ENCODE assay signal across 2 cellular contexts in the genomic region with DNA sequence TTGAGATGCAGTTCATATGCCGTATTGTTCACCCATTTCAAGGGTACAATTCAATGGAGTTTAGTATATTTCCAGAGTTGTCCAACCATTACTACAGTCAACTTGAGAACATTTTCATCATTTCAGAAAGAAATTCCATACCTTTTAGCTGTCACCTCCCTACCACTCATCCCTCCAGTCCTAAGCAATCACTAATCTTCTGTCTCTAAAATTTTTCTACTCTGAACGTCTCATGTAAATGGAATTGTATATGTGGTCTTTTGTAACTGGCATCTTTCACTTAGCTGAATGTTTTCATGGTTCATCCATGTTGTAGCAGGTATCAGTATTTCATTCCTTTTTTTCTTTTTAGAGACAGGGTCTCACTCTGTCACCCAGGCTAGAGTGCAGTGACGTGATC.
TF ChIP-seq lines count a peak whose summit lies in the region.

No MANE protein-coding gene starts in this region.

TF ChIP-seq in SK-N-SH, 30 proteins besides CTCF, POLR2A, EP300 and RAD21:
- no peak for TF ChIP-seq ELF1 (IDR thresholded peaks at IDR 0.05)
- TF ChIP-seq FOSL2 (IDR thresholded peaks at IDR 0.05; ENCODE audit: borderline replicate concordance, low read depth): 0 out of 2 replicates have a peak, but pooled peaks have one; percentile 4
- TF ChIP-seq, protein P1, sequence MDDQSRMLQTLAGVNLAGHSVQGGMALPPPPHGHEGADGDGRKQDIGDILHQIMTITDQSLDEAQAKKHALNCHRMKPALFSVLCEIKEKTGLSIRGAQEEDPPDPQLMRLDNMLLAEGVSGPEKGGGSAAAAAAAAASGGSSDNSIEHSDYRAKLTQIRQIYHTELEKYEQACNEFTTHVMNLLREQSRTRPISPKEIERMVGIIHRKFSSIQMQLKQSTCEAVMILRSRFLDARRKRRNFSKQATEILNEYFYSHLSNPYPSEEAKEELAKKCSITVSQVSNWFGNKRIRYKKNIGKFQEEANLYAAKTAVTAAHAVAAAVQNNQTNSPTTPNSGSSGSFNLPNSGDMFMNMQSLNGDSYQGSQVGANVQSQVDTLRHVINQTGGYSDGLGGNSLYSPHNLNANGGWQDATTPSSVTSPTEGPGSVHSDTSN (IDR thresholded peaks at IDR 0.05): peak; percentile 24; the same call in 1 of the 2 replicates

TF ChIP-seq in SK-N-SH treated with all-trans-retinoic acid at 6 μM for 48 hours, 23 proteins besides CTCF, POLR2A, EP300 and RAD21:
- no peak for TF ChIP-seq OSR1 (CRISPR knock-in tag; IDR thresholded peaks at IDR 0.05)
- TF ChIP-seq ZNF565 (CRISPR knock-in tag; conservative IDR thresholded peaks at IDR 0.05; ENCODE audit: low read depth): no peak
- no peak for TF ChIP-seq ZFP3 (CRISPR knock-in tag; IDR thresholded peaks at IDR 0.05)
- TF ChIP-seq, protein P2, sequence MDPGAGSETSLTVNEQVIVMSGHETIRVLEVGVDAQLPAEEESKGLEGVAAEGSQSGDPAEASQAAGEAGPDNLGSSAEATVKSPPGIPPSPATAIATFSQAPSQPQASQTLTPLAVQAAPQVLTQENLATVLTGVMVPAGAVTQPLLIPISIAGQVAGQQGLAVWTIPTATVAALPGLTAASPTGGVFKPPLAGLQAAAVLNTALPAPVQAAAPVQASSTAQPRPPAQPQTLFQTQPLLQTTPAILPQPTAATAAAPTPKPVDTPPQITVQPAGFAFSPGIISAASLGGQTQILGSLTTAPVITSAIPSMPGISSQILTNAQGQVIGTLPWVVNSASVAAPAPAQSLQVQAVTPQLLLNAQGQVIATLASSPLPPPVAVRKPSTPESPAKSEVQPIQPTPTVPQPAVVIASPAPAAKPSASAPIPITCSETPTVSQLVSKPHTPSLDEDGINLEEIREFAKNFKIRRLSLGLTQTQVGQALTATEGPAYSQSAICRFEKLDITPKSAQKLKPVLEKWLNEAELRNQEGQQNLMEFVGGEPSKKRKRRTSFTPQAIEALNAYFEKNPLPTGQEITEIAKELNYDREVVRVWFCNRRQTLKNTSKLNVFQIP (CRISPR knock-in tag; IDR thresholded peaks at IDR 0.05; ENCODE audit: borderline replicate concordance, low read depth): no peak
- TF ChIP-seq, protein P3, sequence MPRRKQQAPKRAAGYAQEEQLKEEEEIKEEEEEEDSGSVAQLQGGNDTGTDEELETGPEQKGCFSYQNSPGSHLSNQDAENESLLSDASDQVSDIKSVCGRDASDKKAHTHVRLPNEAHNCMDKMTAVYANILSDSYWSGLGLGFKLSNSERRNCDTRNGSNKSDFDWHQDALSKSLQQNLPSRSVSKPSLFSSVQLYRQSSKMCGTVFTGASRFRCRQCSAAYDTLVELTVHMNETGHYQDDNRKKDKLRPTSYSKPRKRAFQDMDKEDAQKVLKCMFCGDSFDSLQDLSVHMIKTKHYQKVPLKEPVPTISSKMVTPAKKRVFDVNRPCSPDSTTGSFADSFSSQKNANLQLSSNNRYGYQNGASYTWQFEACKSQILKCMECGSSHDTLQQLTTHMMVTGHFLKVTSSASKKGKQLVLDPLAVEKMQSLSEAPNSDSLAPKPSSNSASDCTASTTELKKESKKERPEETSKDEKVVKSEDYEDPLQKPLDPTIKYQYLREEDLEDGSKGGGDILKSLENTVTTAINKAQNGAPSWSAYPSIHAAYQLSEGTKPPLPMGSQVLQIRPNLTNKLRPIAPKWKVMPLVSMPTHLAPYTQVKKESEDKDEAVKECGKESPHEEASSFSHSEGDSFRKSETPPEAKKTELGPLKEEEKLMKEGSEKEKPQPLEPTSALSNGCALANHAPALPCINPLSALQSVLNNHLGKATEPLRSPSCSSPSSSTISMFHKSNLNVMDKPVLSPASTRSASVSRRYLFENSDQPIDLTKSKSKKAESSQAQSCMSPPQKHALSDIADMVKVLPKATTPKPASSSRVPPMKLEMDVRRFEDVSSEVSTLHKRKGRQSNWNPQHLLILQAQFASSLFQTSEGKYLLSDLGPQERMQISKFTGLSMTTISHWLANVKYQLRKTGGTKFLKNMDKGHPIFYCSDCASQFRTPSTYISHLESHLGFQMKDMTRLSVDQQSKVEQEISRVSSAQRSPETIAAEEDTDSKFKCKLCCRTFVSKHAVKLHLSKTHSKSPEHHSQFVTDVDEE (CRISPR knock-in tag; IDR thresholded peaks at IDR 0.05): no peak
- TF ChIP-seq ZC3H10 (CRISPR knock-in tag; IDR thresholded peaks at IDR 0.05): no peak
- no peak for TF ChIP-seq ESRRG (CRISPR knock-in tag; IDR thresholded peaks at IDR 0.05)
- TF ChIP-seq, protein P4, sequence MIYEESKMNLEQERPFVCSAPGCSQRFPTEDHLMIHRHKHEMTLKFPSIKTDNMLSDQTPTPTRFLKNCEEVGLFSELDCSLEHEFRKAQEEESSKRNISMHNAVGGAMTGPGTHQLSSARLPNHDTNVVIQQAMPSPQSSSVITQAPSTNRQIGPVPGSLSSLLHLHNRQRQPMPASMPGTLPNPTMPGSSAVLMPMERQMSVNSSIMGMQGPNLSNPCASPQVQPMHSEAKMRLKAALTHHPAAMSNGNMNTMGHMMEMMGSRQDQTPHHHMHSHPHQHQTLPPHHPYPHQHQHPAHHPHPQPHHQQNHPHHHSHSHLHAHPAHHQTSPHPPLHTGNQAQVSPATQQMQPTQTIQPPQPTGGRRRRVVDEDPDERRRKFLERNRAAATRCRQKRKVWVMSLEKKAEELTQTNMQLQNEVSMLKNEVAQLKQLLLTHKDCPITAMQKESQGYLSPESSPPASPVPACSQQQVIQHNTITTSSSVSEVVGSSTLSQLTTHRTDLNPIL (CRISPR knock-in tag; IDR thresholded peaks at IDR 0.05; ENCODE audit: low read depth): no peak
- TF ChIP-seq, protein P5, sequence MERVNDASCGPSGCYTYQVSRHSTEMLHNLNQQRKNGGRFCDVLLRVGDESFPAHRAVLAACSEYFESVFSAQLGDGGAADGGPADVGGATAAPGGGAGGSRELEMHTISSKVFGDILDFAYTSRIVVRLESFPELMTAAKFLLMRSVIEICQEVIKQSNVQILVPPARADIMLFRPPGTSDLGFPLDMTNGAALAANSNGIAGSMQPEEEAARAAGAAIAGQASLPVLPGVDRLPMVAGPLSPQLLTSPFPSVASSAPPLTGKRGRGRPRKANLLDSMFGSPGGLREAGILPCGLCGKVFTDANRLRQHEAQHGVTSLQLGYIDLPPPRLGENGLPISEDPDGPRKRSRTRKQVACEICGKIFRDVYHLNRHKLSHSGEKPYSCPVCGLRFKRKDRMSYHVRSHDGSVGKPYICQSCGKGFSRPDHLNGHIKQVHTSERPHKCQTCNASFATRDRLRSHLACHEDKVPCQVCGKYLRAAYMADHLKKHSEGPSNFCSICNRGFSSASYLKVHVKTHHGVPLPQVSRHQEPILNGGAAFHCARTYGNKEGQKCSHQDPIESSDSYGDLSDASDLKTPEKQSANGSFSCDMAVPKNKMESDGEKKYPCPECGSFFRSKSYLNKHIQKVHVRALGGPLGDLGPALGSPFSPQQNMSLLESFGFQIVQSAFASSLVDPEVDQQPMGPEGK (CRISPR knock-in tag; IDR thresholded peaks at IDR 0.05; ENCODE audit: borderline replicate concordance): no peak
- no peak for TF ChIP-seq GLIS3 (CRISPR knock-in tag; IDR thresholded peaks at IDR 0.05)
- no peak for TF ChIP-seq CSDC2 (CRISPR knock-in tag; IDR thresholded peaks at IDR 0.05)
- TF ChIP-seq RARB (CRISPR knock-in tag; IDR thresholded peaks at IDR 0.05): no peak
TF ChIP-seq in SK-N-SH treated with all-trans-retinoic acid at 6 μM for 48 hours: peak in this region for 0.
